Comparison of ENCODE assay signal across 1 cellular context in genomic region chr10:83006479-83006878, GRCh38.
TF ChIP-seq lines count a peak whose summit lies in the region.

No MANE protein-coding gene starts in this region.

TF ChIP-seq in HEK293, 187 proteins besides CTCF, POLR2A, EP300 and RAD21 (continued from another document):
- peak; percentile 53; the same call in 1 of the 2 replicates for TF ChIP-seq ZNF140 (tag by site-specific recombination; IDR thresholded peaks at IDR 0.05)
